In the genomic region with DNA sequence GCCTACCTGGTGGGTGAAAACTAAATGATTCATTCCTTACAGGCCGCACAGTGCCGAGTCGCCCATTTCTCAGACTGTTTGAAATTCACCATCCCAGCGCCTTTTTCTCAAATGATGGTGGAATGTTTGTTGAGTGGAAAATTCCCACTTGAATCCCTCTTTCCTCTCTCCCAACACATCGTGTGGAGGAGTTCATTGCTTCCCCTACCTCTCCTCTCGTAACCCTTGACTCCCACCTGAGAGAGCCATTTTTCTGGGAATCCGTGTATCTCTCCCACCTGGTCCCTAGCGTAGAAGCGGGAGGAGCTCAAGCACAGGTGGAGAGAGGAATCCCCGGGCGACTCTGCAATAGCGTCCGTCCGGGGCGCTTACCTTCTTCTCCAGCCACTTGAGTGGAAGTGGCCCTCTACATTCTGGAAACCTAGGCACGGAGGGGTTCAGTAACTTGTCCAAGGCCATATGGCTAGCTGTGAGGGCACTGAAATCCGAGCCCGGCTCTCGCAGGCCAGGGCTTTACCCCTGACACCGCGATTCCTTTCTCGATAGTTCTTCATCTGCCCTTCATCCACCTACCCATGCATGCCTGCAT, we compare ENCODE assay signal across 8 cellular contexts. TPM values are rescaled to one million over a fixed set of nuclear protein-coding genes. Genes with fewer than 3 reads are reported as not detected.
DNase-seq lines count a peak whose midpoint lies in the region; ATAC-seq, FAIRE-seq and TF ChIP-seq lines count a peak whose summit lies in the region.

No MANE protein-coding gene starts in this region.

- no peak overlapping the region for H3K27ac Mint-ChIP-seq in dendritic cell treated with granulocyte-macrophage colony-stimulating factor and Interleukin-4, amounts not matched to agents 40 ng/mL and 50 ng/mL, for 4 days

- no peaks in the 10 kb centered on the region for H3K36me3 ChIP-seq in HUES48 (ENCODE audit: control insufficient read depth, insufficient read depth, low read length)
- H3K36me3 ChIP-seq in muscle layer of duodenum (ENCODE audit: control insufficient read depth in 1 of 2, insufficient read depth in 2 of 2, low read length in 2 of 2) = peaks cover 0 to 4% of the 10 kb centered on the region in 2 donors

- CTCF ChIA-PET in A549 (lab: Yijun Ruan, JAX) = interaction anchor here (0.6 to 1.9 kb wide), 7 partner anchors 14 to 405 kb away, joined by 3 to 10 read pairs (median 5); no protein-coding TSS in a partner anchor

- H3K4me2 ChIP-seq in A549 = peak overlapping the region; percentile 86

- TF ChIP-seq EP300 in A549 (IDR thresholded peaks at IDR 0.05) = no peak

- no peaks in the 10 kb centered on the region for H3K36me3 Mint-ChIP-seq in dendritic cell treated with granulocyte-macrophage colony-stimulating factor and Interleukin-4, amounts not matched to agents 40 ng/mL and 50 ng/mL, for 4 days (ENCODE audit: low read depth)

- no peak for TF ChIP-seq CTCF in A549 (IDR thresholded peaks at IDR 0.05)

- H3K4me3 ChIP-seq in A549 = peak overlapping the region; percentile 94
- H3K4me3 ChIP-seq in HUES48 (ENCODE audit: low read depth, low read length) = peak overlapping the region; percentile 72
- peak overlapping the region; percentile 63 to 91 for H3K4me3 ChIP-seq in muscle layer of duodenum (ENCODE audit: low read depth in 1 of 2, low read length in 2 of 2)

- H3K4me1 ChIP-seq in A549 (peaks cover 17% of the 10 kb centered on the region; the same call in 2 of the 3 replicates), HUES48 (ENCODE audit: control insufficient read depth, insufficient read depth, low read length) (peaks cover 9% of the 10 kb centered on the region; the same call in 1 of the 2 replicates), muscle layer of duodenum (ENCODE audit: control insufficient read depth in 1 of 2, insufficient read depth in 2 of 2, low read length in 2 of 2) (no peaks in the 10 kb centered on the region)

- POLR2A ChIA-PET in A549 (lab: Yijun Ruan, JAX) = interaction anchor here (0.5 to 4.1 kb wide), 2 partner anchors 25 to 518 kb away, joined by 3 to 59 read pairs; no protein-coding TSS in a partner anchor

- DNase-seq in A549 (ENCODE audit: low read depth in 1 of 2, low spot score in 1 of 2) (peak; percentile 22 to 36), germinal center (ENCODE audit: low spot score) (no peak), posterior vena cava (ENCODE audit: low spot score) (no peak), NCI-H1694 (lab: John Stamatoyannopoulos, UW) (no peak), DMS53 treated with DMSO at 0.1 percent for 48 hours (lab: John Stamatoyannopoulos, UW; ENCODE audit: unreplicated experiment) (no peak)

- H3K9ac ChIP-seq in HUES48 (ENCODE audit: low read depth, low read length) = 0 out of 2 replicates have a peak overlapping the region, but pooled peaks have one; percentile 33

- TF ChIP-seq RAD21 in A549 (conservative IDR thresholded peaks at IDR 0.05 in 1 of 2, IDR thresholded peaks at IDR 0.05 in 1 of 2) = no peak

- H3K27ac ChIP-seq in A549 = peak overlapping the region; percentile 97 to 99
- no peak overlapping the region for H3K27ac ChIP-seq in HUES48 (ENCODE audit: low read depth, low read length)
- peak overlapping the region; percentile 64 for H3K27ac ChIP-seq in muscle layer of duodenum (ENCODE audit: low read length)

- intact Hi-C loops in dendritic cell treated with granulocyte-macrophage colony-stimulating factor and Interleukin-4, amounts not matched to agents 40 ng/mL and 50 ng/mL, for 4 days (cut with micrococcal nuclease) = no loop called here
- intact Hi-C loops in posterior vena cava (cut with DNase I) = no loop called here

- H3K27me3 ChIP-seq in HUES48 (ENCODE audit: control insufficient read depth, insufficient read depth, low read length) (peaks cover 42% of the 10 kb centered on the region), muscle layer of duodenum (ENCODE audit: low read depth, low read length) (no peaks in the 10 kb centered on the region)

- no peak for FAIRE-seq in A549 (lab: Jason Lieb, UNC)

- H3K9me3 ChIP-seq in A549 = peaks cover 16% of the 10 kb centered on the region
- no peaks in the 10 kb centered on the region for H3K9me3 ChIP-seq in HUES48 (ENCODE audit: control insufficient read depth, insufficient read depth, low read length)
- peaks cover 0 to 3% of the 10 kb centered on the region in 2 donors for H3K9me3 ChIP-seq in muscle layer of duodenum (ENCODE audit: control insufficient read depth in 1 of 2, low read length in 2 of 2)

- TF ChIP-seq POLR2A in A549 (IDR thresholded peaks at IDR 0.05; ENCODE audit: low read length) = no peak

- peaks cover 18% of the 10 kb centered on the region for H3K4me1 Mint-ChIP-seq in dendritic cell treated with granulocyte-macrophage colony-stimulating factor and Interleukin-4, amounts not matched to agents 40 ng/mL and 50 ng/mL, for 4 days (ENCODE audit: low read depth)

- peak; percentile 12 to 22; a peak in 5 of 6 replicates for ATAC-seq in A549

- peak overlapping the region; percentile 24 for H3K4me3 Mint-ChIP-seq in dendritic cell treated with granulocyte-macrophage colony-stimulating factor and Interleukin-4, amounts not matched to agents 40 ng/mL and 50 ng/mL, for 4 days

- H3K9me3 Mint-ChIP-seq in dendritic cell treated with granulocyte-macrophage colony-stimulating factor and Interleukin-4, amounts not matched to agents 40 ng/mL and 50 ng/mL, for 4 days = peaks cover 3% of the 10 kb centered on the region

- WGBS in A549 (ENCODE audit: missing lambda C conversion rate) = under 1% methylated on average over 19 of the region's 22 CpGs

- H3K27me3 Mint-ChIP-seq in dendritic cell treated with granulocyte-macrophage colony-stimulating factor and Interleukin-4, amounts not matched to agents 40 ng/mL and 50 ng/mL, for 4 days = peaks cover 64% of the 10 kb centered on the region

TF ChIP-seq in A549, 52 proteins besides CTCF, POLR2A, EP300 and RAD21:
- no peak for TF ChIP-seq HES2 (IDR thresholded peaks at IDR 0.05)

RNA-seq across cellular contexts. Expression of gene OSMR, which starts 0.7 kb away (rescaled TPM):
- polyA plus RNA-seq in A549 (2011; rRNA removed) (92.4 and 133 TPM in 2 replicates), A549 (2017; fragmentation: RNase III; extraction: RNeasy Plus Mini Kit Qiagen cat#74134 plus additional on column Dnase treatment) (46.0 to 61.2 TPM (median 58.5 TPM) in 3 replicates)
- 17.7 and 20.7 TPM in 2 replicates for polyA plus RNA-seq in A549 (2012; cell fraction: cytosol; rRNA removed)
- 37.9 and 45.6 TPM in 2 replicates for polyA plus RNA-seq in A549 (2012; cell fraction: nucleus; rRNA removed)
- polyA minus RNA-seq in A549 (2011; rRNA and poly(A)+ RNA removed) = 75.0 and 78.8 TPM in 2 replicates
- 100 to 1,000 TPM; 111 to 149 TPM for total RNA-seq in posterior vena cava

Comparison
In these comparisons a context has a peak if more than half of its experiments do, and no peak if none do; other contexts are left out.
1. DNase-seq: peak in A549 (2 of 2); none in germinal center (single experiment), posterior vena cava (single experiment), NCI-H1694 (single experiment) and DMS53 treated with DMSO at 0.1 percent for 48 hours (single experiment).
2. Peak in every context shown above with its lines, with median percentiles within 50 percentile points of each other: H3K4me3 ChIP-seq.